In the genomic region with DNA sequence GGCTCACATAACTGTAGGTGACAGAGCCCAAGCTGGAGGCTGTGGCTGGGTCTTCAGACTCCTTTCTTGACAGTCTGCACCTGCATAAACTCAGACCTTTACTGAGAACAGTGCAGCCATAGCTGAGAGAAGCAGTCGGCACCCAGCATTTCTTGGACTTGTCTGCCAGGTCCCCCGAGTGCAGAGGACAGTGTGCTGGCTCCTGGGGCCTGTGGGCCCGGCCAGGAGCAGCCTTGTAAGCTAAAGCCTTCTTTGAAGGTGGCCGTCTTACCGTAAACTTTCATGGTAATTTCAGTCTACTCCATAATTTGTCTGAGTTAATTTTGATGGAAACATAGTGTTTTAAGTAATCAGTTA, we compare ENCODE assay signal across 11 cellular contexts.
DNase-seq lines count a peak whose midpoint lies in the region; ATAC-seq, FAIRE-seq and TF ChIP-seq lines count a peak whose summit lies in the region.
"Had no signal": no experiment of that assay in that cellular context is flagged by ENCODE, and none has a peak within 500 bp of the region (broad histone marks: within the 10 kb centered on the region; RNA-seq: fewer than 3 reads in every experiment).

No MANE protein-coding gene starts in this region.

- H3K4me3 ChIP-seq in right atrium auricular region (no peak overlapping the region), astrocyte (ENCODE audit: insufficient read depth, low read depth, low read length) (no peak overlapping the region)

- H3K36me3 ChIP-seq in right atrium auricular region: no peaks in the 10 kb centered on the region
- no peaks in the 10 kb centered on the region for H3K36me3 ChIP-seq in astrocyte (ENCODE audit: insufficient read depth, low read length)

- H3K27ac Mint-ChIP-seq in astrocyte (ENCODE audit: unreplicated experiment): no peak overlapping the region
- peak overlapping the region; percentile 79 to 94 for H3K27ac Mint-ChIP-seq in natural killer cell treated with Interleukin-12 subunit alpha and Interleukin-12 subunit beta and Interleukin-15 and Interleukin-18, amount 100 ng/mL, for 72 hours

- peaks cover 81% of the 10 kb centered on the region for H4K20me1 ChIP-seq in astrocyte (ENCODE audit: insufficient read depth, low read length)

- H3K4me2 ChIP-seq in astrocyte (ENCODE audit: low read length): peak overlapping the region; percentile 25

- H3K4me3 Mint-ChIP-seq in astrocyte (ENCODE audit: unreplicated experiment): peak overlapping the region; percentile 50
- peak overlapping the region; percentile 100 for H3K4me3 Mint-ChIP-seq in natural killer cell treated with Interleukin-12 subunit alpha and Interleukin-12 subunit beta and Interleukin-15 and Interleukin-18, amount 100 ng/mL, for 72 hours

- no peak for DNase-seq in right atrium auricular region (ENCODE audit: low spot score)
- DNase-seq in Right ventricle myocardium superior: no peak
- DNase-seq in astrocyte (ENCODE audit: low read depth): no peak
- DNase-seq in natural killer cell treated with Interleukin-12 subunit alpha and Interleukin-12 subunit beta and Interleukin-15 and Interleukin-18, amount 100 ng/mL, for 72 hours (ENCODE audit: low spot score): no peak
- no peak for DNase-seq in GOT3 (lab: John Stamatoyannopoulos, UW)
- DNase-seq in NCI-H2171 (lab: John Stamatoyannopoulos, UW): no peak
- DNase-seq in ecto neural progenitor cell (ENCODE audit: low spot score): no peak
- no peak for DNase-seq in RPMI8226
- DNase-seq: COR-L47, NCI-H526 treated with DMSO at 0.1 percent for 48 hours, T1000 had no signal

- H3K27me3 ChIP-seq in right atrium auricular region (no peaks in the 10 kb centered on the region), astrocyte (ENCODE audit: insufficient read depth, low read length) (no peaks in the 10 kb centered on the region)

- H3K36me3 Mint-ChIP-seq in astrocyte (ENCODE audit: low read depth, unreplicated experiment): no peaks in the 10 kb centered on the region
- peaks cover 3% of the 10 kb centered on the region for H3K36me3 Mint-ChIP-seq in natural killer cell treated with Interleukin-12 subunit alpha and Interleukin-12 subunit beta and Interleukin-15 and Interleukin-18, amount 100 ng/mL, for 72 hours

- H2AFZ ChIP-seq in astrocyte (ENCODE audit: low read depth, low read length): no peak overlapping the region

- H3K9ac ChIP-seq in astrocyte (ENCODE audit: low read length): no peak overlapping the region

- H3K4me1 Mint-ChIP-seq in astrocyte (ENCODE audit: low read depth, unreplicated experiment): peaks cover 89% of the 10 kb centered on the region
- peaks cover 88 to 90% of the 10 kb centered on the region in 2 donors for H3K4me1 Mint-ChIP-seq in natural killer cell treated with Interleukin-12 subunit alpha and Interleukin-12 subunit beta and Interleukin-15 and Interleukin-18, amount 100 ng/mL, for 72 hours (ENCODE audit: low read depth in 2 of 2)

- intact Hi-C loops in Right ventricle myocardium superior (cut with DNase I): no loop called here

- peaks cover 4 to 99% of the 10 kb centered on the region in 2 donors for H3K4me1 ChIP-seq in right atrium auricular region
- H3K4me1 ChIP-seq in astrocyte (ENCODE audit: insufficient read depth, low read length): peaks cover 86% of the 10 kb centered on the region

- no peak for FAIRE-seq in astrocyte (lab: Jason Lieb, UNC)

- ATAC-seq in Right ventricle myocardium superior (ENCODE audit: poor library complexity): no peak
- no peak for ATAC-seq in natural killer cell treated with Interleukin-12 subunit alpha and Interleukin-12 subunit beta and Interleukin-15 and Interleukin-18, amount 100 ng/mL, for 72 hours

- TF ChIP-seq CTCF in right atrium auricular region (IDR thresholded peaks at IDR 0.05) (no peak), astrocyte (IDR thresholded peaks at IDR 0.05; ENCODE audit: insufficient read depth, low read depth, low read length) (no peak)

- no peaks in the 10 kb centered on the region for H3K9me3 ChIP-seq in right atrium auricular region
- H3K9me3 ChIP-seq in astrocyte (ENCODE audit: insufficient read depth, low read depth, low read length): no peaks in the 10 kb centered on the region

- no peaks in the 10 kb centered on the region for H3K27me3 Mint-ChIP-seq in astrocyte (ENCODE audit: low read depth, unreplicated experiment)
- no peaks in the 10 kb centered on the region for H3K27me3 Mint-ChIP-seq in natural killer cell treated with Interleukin-12 subunit alpha and Interleukin-12 subunit beta and Interleukin-15 and Interleukin-18, amount 100 ng/mL, for 72 hours

- peaks cover 96% of the 10 kb centered on the region for H3K79me2 ChIP-seq in astrocyte (ENCODE audit: insufficient read depth, low read length)

- H3K9me3 Mint-ChIP-seq in astrocyte (ENCODE audit: unreplicated experiment): no peaks in the 10 kb centered on the region
- no peaks in the 10 kb centered on the region for H3K9me3 Mint-ChIP-seq in natural killer cell treated with Interleukin-12 subunit alpha and Interleukin-12 subunit beta and Interleukin-15 and Interleukin-18, amount 100 ng/mL, for 72 hours

- H3K27ac ChIP-seq in right atrium auricular region: peak overlapping the region; percentile 92 to 93
- no peak overlapping the region for H3K27ac ChIP-seq in astrocyte (ENCODE audit: low read depth, low read length)
